Comparison of ENCODE assay signal across 24 cellular contexts in the genomic region with DNA sequence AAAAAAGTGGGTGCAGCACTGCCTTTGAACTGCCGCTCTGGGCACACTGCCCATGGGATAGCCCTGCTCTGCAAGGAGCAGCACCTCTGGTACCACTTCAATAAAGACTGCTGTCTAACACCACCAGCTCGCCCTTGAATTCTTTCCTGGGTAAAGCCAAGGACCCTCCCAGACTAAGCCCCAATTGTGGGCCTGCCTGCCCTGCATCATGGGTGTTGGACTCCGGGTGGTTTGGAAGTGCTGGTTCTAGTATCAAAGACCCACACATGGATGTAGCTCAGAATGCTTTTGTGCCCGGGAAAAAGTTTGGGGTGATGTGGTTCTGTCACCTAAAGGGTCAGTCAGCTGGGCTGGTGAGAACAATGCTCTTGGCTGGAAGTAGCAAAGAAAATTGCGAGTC.
"Had no signal": no experiment of that assay in that cellular context is flagged by ENCODE, and none has a peak within 500 bp of the region (broad histone marks: within the 10 kb centered on the region; RNA-seq: fewer than 3 reads in every experiment).

No MANE protein-coding gene starts in this region.

- H3K36me3 ChIP-seq: adrenal gland, breast epithelium, lower lobe of right lung, tibial artery had no signal

- H3K27ac Mint-ChIP-seq: activated naive CD4-positive, alpha-beta T cell treated with anti-CD3 and anti-CD28 coated beads, Interleukin-2, amount 50 U/mL, for 72 hours; activated T-helper 1 cell treated with anti-CD3 and anti-CD28 coated beads, Interleukin-12 subunit alpha, Interleukin-12 subunit beta, Interleukin-2, Interleukin-4 antibody, amounts not matched to agents 30 ng/mL and 10 ng/mL and 1 ng/mL, durations not matched to agents 14 hours and 24 hours and 36 hours; nephron progenitor cell; progenitor cell of endocrine pancreas; stimulated activated naive B cell treated with anti-CD40 and anti-IgM and Interleukin-4, amounts not matched to agents 10 μg/mL and 1 μg/mL and 100 μg/mL, for 72 hours; T-helper 2 cell treated with Interferon-gamma antibody and Interleukin-4, amounts not matched to agents 5 μg/mL and 100 μg/mL, for 36 hours had no signal

- H3K27me3 Mint-ChIP-seq: progenitor cell of endocrine pancreas had no signal

- FAIRE-seq: astrocyte, endothelial cell of umbilical vein, TTC549 had no signal

- DNase-seq: activated CD4-positive, alpha-beta T cell treated with anti-CD3 and anti-CD28 coated beads, Interleukin-2, amount 50 U/mL, for 4 hours; activated gamma-delta T cell treated with Interleukin-2 at 50 U/mL for 16 hours; cerebellar nuclear complex; effector CD8-positive, alpha-beta T cell; foreskin fibroblast; left cardiac atrium; lower lobe of right lung; nephron progenitor cell; nucleus accumbens; right cardiac atrium; stimulated activated naive B cell treated with anti-CD40 and anti-IgM and Interleukin-4, amounts not matched to agents 10 μg/mL and 1 μg/mL and 100 μg/mL, for 72 hours had no signal

- H3K36me3 Mint-ChIP-seq: activated naive CD4-positive, alpha-beta T cell treated with anti-CD3 and anti-CD28 coated beads, Interleukin-2, amount 50 U/mL, for 72 hours; stimulated activated naive B cell treated with anti-CD40 and anti-IgM and Interleukin-4, amounts not matched to agents 10 μg/mL and 1 μg/mL and 100 μg/mL, for 72 hours had no signal

- H3K27ac ChIP-seq: adrenal gland, breast epithelium, hepatocyte, lower lobe of right lung, SK-N-MC, tibial artery had no signal

- H3K27me3 ChIP-seq: adrenal gland, hepatocyte had no signal

- H3K4me1 ChIP-seq: adrenal gland, breast epithelium, lower lobe of right lung, tibial artery had no signal

- H3K4me3 ChIP-seq: adrenal gland, breast epithelium, hepatocyte, lower lobe of right lung, SK-N-MC, smooth muscle cell, tibial artery had no signal

- H3K4me3 Mint-ChIP-seq: activated T-helper 1 cell treated with anti-CD3 and anti-CD28 coated beads, Interleukin-12 subunit alpha, Interleukin-12 subunit beta, Interleukin-2, Interleukin-4 antibody, amounts not matched to agents 30 ng/mL and 10 ng/mL and 1 ng/mL, durations not matched to agents 14 hours and 24 hours and 36 hours; nephron progenitor cell; stimulated activated naive B cell treated with anti-CD40 and anti-IgM and Interleukin-4, amounts not matched to agents 10 μg/mL and 1 μg/mL and 100 μg/mL, for 72 hours; T-helper 2 cell treated with Interferon-gamma antibody and Interleukin-4, amounts not matched to agents 5 μg/mL and 100 μg/mL, for 36 hours had no signal

- H3K9me3 ChIP-seq: adrenal gland, breast epithelium, lower lobe of right lung, tibial artery had no signal

- H3K9me3 Mint-ChIP-seq: activated naive CD4-positive, alpha-beta T cell treated with anti-CD3 and anti-CD28 coated beads, Interleukin-2, amount 50 U/mL, for 72 hours; activated T-helper 1 cell treated with anti-CD3 and anti-CD28 coated beads, Interleukin-12 subunit alpha, Interleukin-12 subunit beta, Interleukin-2, Interleukin-4 antibody, amounts not matched to agents 30 ng/mL and 10 ng/mL and 1 ng/mL, durations not matched to agents 14 hours and 24 hours and 36 hours; stimulated activated naive B cell treated with anti-CD40 and anti-IgM and Interleukin-4, amounts not matched to agents 10 μg/mL and 1 μg/mL and 100 μg/mL, for 72 hours; T-helper 2 cell treated with Interferon-gamma antibody and Interleukin-4, amounts not matched to agents 5 μg/mL and 100 μg/mL, for 36 hours had no signal

- ATAC-seq: activated naive CD4-positive, alpha-beta T cell treated with anti-CD3 and anti-CD28 coated beads, Interleukin-2, amount 50 U/mL, for 72 hours; left cardiac atrium; lower lobe of right lung; right cardiac atrium; stimulated activated naive B cell treated with anti-CD40 and anti-IgM and Interleukin-4, amounts not matched to agents 10 μg/mL and 1 μg/mL and 100 μg/mL, for 72 hours had no signal

- H3K4me1 Mint-ChIP-seq: nephron progenitor cell; stimulated activated naive B cell treated with anti-CD40 and anti-IgM and Interleukin-4, amounts not matched to agents 10 μg/mL and 1 μg/mL and 100 μg/mL, for 72 hours had no signal
